In genomic region chr4:92450694-92451093, GRCh38 we compare ENCODE assay signal across 1 cellular context.
TF ChIP-seq lines count a peak whose summit lies in the region.

No MANE protein-coding gene starts in this region.

TF ChIP-seq in GM23338, 12 proteins besides CTCF, POLR2A, EP300 and RAD21 (continued from another document):
- no peak for TF ChIP-seq REST (IDR thresholded peaks at IDR 0.05; ENCODE audit: unreplicated experiment)
- no peak for TF ChIP-seq EZH2 (IDR thresholded peaks at IDR 0.05; ENCODE audit: low read depth, unreplicated experiment)
- TF ChIP-seq JUNB (IDR thresholded peaks at IDR 0.05; ENCODE audit: unreplicated experiment), result no peak
- TF ChIP-seq ZNF331 (CRISPR knock-in tag; IDR thresholded peaks at IDR 0.05; ENCODE audit: low read depth), result no peak
TF ChIP-seq in GM23338: peak in this region for 0.
